ENCODE assay signal across 8 cellular contexts in the genomic region with DNA sequence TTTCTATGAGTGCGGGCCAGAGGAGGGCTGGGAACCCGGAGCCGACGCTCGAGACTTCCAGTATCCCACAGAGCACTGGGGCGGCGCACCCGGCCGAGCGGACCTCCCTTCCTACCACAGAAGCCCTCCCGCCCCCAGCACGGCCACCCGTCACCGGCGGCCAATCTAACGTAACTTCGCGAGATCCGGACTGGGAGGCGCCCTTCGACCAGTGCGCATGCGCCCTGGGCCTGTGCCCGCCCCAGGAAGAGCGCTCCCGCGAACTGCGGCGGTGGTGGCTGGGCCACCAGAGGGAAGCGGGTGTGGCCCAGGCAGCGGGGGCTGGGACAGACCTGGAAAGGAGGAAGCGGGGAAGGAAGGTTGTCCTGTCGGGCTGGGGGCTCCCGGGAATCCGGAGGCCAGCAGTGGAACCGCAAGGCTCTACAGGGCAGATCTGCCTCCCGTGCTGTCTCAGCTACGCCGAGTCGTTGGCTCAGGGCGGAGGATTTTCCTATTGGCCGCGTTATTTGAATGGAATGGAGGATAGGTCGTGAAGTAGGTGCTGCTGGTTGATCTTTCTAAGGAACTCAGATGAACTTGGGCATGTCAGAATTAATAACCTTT. TPM values are rescaled to one million over a fixed set of nuclear protein-coding genes. Genes with fewer than 3 reads are reported as not detected.
A peak's percentile ranks its signal among the peaks of the same experiment; 100 is the strongest.
DNase-seq lines count a peak whose midpoint lies in the region; ATAC-seq and TF ChIP-seq lines count a peak whose summit lies in the region.

Gene PPP1R12A, minus strand, starts transcription at position 77 of the 603 bp plus-strand sequence. CDS start 166 bp downstream, outside the sequence.

- H3K4me2 ChIP-seq in OCI-LY1 (ENCODE audit: low read length) = peak within 1 kb of the TSS; percentile 92

- no peaks in the 10 kb centered on the region for H3K9me3 Mint-ChIP-seq in endothelial cell (ENCODE audit: unreplicated experiment)

- peak within 1 kb of the TSS; percentile 57; the same call in 1 of the 2 replicates for H2AFZ ChIP-seq in OCI-LY1 (ENCODE audit: low read length)

- H3K4me1 ChIP-seq in HUES64 (ENCODE audit: insufficient read depth, low read length) = peaks cover 33% of the 10 kb centered on the region
- H3K4me1 ChIP-seq in OCI-LY1 (ENCODE audit: insufficient read depth, low read length, severe bottlenecking) = peaks cover 34% of the 10 kb centered on the region

- no peaks in the 10 kb centered on the region for H3F3A ChIP-seq in OCI-LY1 (ENCODE audit: insufficient read depth, low read length)

- H3K27me3 Mint-ChIP-seq in endothelial cell (ENCODE audit: unreplicated experiment) = peaks cover 17% of the 10 kb centered on the region

- H3K9me3 ChIP-seq in HUES64 (ENCODE audit: insufficient read depth, low read depth, low read length) (no peaks in the 10 kb centered on the region), OCI-LY1 (ENCODE audit: low read length) (no peaks in the 10 kb centered on the region)

- peak within 1 kb of the TSS; percentile 96 for H3K4me3 Mint-ChIP-seq in endothelial cell (ENCODE audit: unreplicated experiment)

- no peaks in the 10 kb centered on the region for H3K36me3 ChIP-seq in HUES64 (ENCODE audit: insufficient read depth, low read length)
- no peaks in the 10 kb centered on the region for H3K36me3 ChIP-seq in OCI-LY1 (ENCODE audit: insufficient read depth, low read length)

- peaks cover 12% of the 10 kb centered on the region for H3K36me3 Mint-ChIP-seq in endothelial cell (ENCODE audit: low read depth, unreplicated experiment)

- H3K79me2 ChIP-seq in OCI-LY1 (ENCODE audit: insufficient read depth, low read length) = peaks cover 44% of the 10 kb centered on the region

- H3K27ac ChIP-seq in HUES64 (ENCODE audit: low read depth, low read length) (peak within 1 kb of the TSS; percentile 96), OCI-LY1 (ENCODE audit: low read depth, low read length, poor library complexity, severe bottlenecking) (peak within 1 kb of the TSS; percentile 78)

- DNase-seq in D341Med (ENCODE audit: low spot score) (peak; percentile 96), endothelial cell (ENCODE audit: low spot score) (peak; percentile 97), midbrain (lab: John Stamatoyannopoulos, UW) (peak; percentile 97)
- peak; percentile 96 for DNase-seq in activated CD8-positive, alpha-beta memory T cell treated with anti-CD3 and anti-CD28 coated beads, Interleukin-2, amount 50 U/mL, for 48 hours
- DNase-seq in stimulated activated CD8-positive, alpha-beta memory T cell treated with anti-CD3 and anti-CD28 coated beads, Interleukin-2, amount 100 ng/mL, for 1 hour (ENCODE audit: low read depth in 2 of 2) = peak; percentile 82 to 90

- peak within 1 kb of the TSS; percentile 100 for H3K4me3 ChIP-seq in HUES64 (ENCODE audit: low read length)
- peak within 1 kb of the TSS; percentile 81 for H3K4me3 ChIP-seq in OCI-LY1 (ENCODE audit: low read depth, low read length, poor library complexity, severe bottlenecking)

- H3K9ac ChIP-seq in HUES64 (ENCODE audit: low read depth, low read length) (peak within 1 kb of the TSS; percentile 99), OCI-LY1 (ENCODE audit: low read length) (peak within 1 kb of the TSS; percentile 88)

- TF ChIP-seq CTCF in OCI-LY1 (IDR thresholded peaks at IDR 0.05; ENCODE audit: low read length) (no peak), endothelial cell (IDR thresholded peaks at IDR 0.05; ENCODE audit: unreplicated experiment) (no peak)

- ATAC-seq in GM21447 (IDR thresholded peaks at IDR 0.05; ENCODE audit: unreplicated experiment) = peak; percentile 86

- no peaks in the 10 kb centered on the region for H3K27me3 ChIP-seq in HUES64 (ENCODE audit: insufficient read depth, low read length)
- H3K27me3 ChIP-seq in OCI-LY1 (ENCODE audit: insufficient read depth, low read length) = no peaks in the 10 kb centered on the region

- H3K27ac Mint-ChIP-seq in endothelial cell (ENCODE audit: unreplicated experiment) = peak within 1 kb of the TSS; percentile 100

- WGBS in HUES64 = under 1% methylated on average over 44 of the region's 44 CpGs

- no peaks in the 10 kb centered on the region for H3K9me2 ChIP-seq in OCI-LY1 (ENCODE audit: low read depth, low read length)

- peaks cover 36% of the 10 kb centered on the region for H3K4me1 Mint-ChIP-seq in endothelial cell (ENCODE audit: unreplicated experiment)

- peaks cover 9% of the 10 kb centered on the region; the same call in 1 of the 2 replicates for H4K20me1 ChIP-seq in OCI-LY1 (ENCODE audit: insufficient read depth, low read length)

RNA-seq across cellular contexts. Expression of gene PPP1R12A, which starts in this region (rescaled TPM):
- 43.6 TPM for polyA plus RNA-seq in HUES64 (2013, experiment 1 of 2)
- polyA plus RNA-seq in HUES64 (2013, experiment 2 of 2) = 44.9 TPM
- total RNA-seq in endothelial cell (ENCODE audit: unreplicated experiment) = 109 TPM

Comparison
In these comparisons a context has a peak if more than half of its experiments do, and no peak if none do; other contexts are left out.
1. Peak in every context shown above with its lines: DNase-seq, ATAC-seq, H3K4me3 ChIP-seq and H3K27ac ChIP-seq.